8 cellular contexts compared by ENCODE assay signal in genomic region chr12:54958048-54958658, GRCh38. TPM values are rescaled to one million over a fixed set of nuclear protein-coding genes. Genes with fewer than 3 reads are reported as not detected.
A peak's percentile ranks its signal among the peaks of the same experiment; 100 is the strongest.
DNase-seq lines count a peak whose midpoint lies in the region; ATAC-seq, FAIRE-seq and TF ChIP-seq lines count a peak whose summit lies in the region.

No MANE protein-coding gene starts in this region.

- H3K9me3 Mint-ChIP-seq in CD4-positive, alpha-beta T cell: no peaks in the 10 kb centered on the region
- H3K9me3 Mint-ChIP-seq in T-helper 2 cell treated with Interferon-gamma antibody and Interleukin-4, amounts not matched to agents 5 μg/mL and 100 μg/mL, for 36 hours: peaks cover 5% of the 10 kb centered on the region
- H3K9me3 Mint-ChIP-seq in chondrocyte (ENCODE audit: low read depth): no peaks in the 10 kb centered on the region
- H3K9me3 Mint-ChIP-seq in stimulated activated naive CD8-positive, alpha-beta T cell treated with anti-CD3 and anti-CD28 coated beads, Interleukin-15, Interleukin-2, amounts not matched to agents 100 ng/mL and 50 ng/mL, for 24 hours: peaks cover 6% of the 10 kb centered on the region

- no peaks in the 10 kb centered on the region for H3K27me3 Mint-ChIP-seq in CD4-positive, alpha-beta T cell
- no peaks in the 10 kb centered on the region for H3K27me3 Mint-ChIP-seq in T-helper 2 cell treated with Interferon-gamma antibody and Interleukin-4, amounts not matched to agents 5 μg/mL and 100 μg/mL, for 36 hours (ENCODE audit: low read depth)
- H3K27me3 Mint-ChIP-seq in chondrocyte (ENCODE audit: low read depth): peaks cover 42% of the 10 kb centered on the region
- H3K27me3 Mint-ChIP-seq in stimulated activated naive CD8-positive, alpha-beta T cell treated with anti-CD3 and anti-CD28 coated beads, Interleukin-15, Interleukin-2, amounts not matched to agents 100 ng/mL and 50 ng/mL, for 24 hours: no peaks in the 10 kb centered on the region

- CTCF ChIA-PET in CD4-positive, alpha-beta T cell (lab: Charles Lee): interaction anchor here (0.6 to 2.9 kb wide), 12 partner anchors 10 to 256 kb away, joined by 3 to 15 read pairs (median 4); no protein-coding TSS in a partner anchor

- H3K9me3 ChIP-seq in CD4-positive, alpha-beta T cell (ENCODE audit: control insufficient read depth, low read length): no peaks in the 10 kb centered on the region

- H3K27me3 ChIP-seq in CD4-positive, alpha-beta T cell (ENCODE audit: control insufficient read depth, insufficient read depth, low read length): no peaks in the 10 kb centered on the region

- peak; percentile 64 for ATAC-seq in CD4-positive, alpha-beta T cell (ENCODE audit: poor library complexity)
- ATAC-seq in left lobe of liver: peak; percentile 87

- peak overlapping the region; percentile 56 for H3K27ac Mint-ChIP-seq in CD4-positive, alpha-beta T cell
- peak overlapping the region; percentile 16 for H3K27ac Mint-ChIP-seq in T-helper 2 cell treated with Interferon-gamma antibody and Interleukin-4, amounts not matched to agents 5 μg/mL and 100 μg/mL, for 36 hours
- no peak overlapping the region for H3K27ac Mint-ChIP-seq in chondrocyte (ENCODE audit: unreplicated experiment)
- peak overlapping the region; percentile 97 for H3K27ac Mint-ChIP-seq in stimulated activated naive CD8-positive, alpha-beta T cell treated with anti-CD3 and anti-CD28 coated beads, Interleukin-15, Interleukin-2, amounts not matched to agents 100 ng/mL and 50 ng/mL, for 24 hours

- no peak overlapping the region for H3K27ac ChIP-seq in CD4-positive, alpha-beta T cell (ENCODE audit: low read depth, low read length)

- FAIRE-seq in GM19239 (lab: Jason Lieb, UNC): peak; percentile 85

- peak in 7 of 10 experiments; percentile 23 to 51 (median 34) for DNase-seq in CD4-positive, alpha-beta T cell
- DNase-seq in GM19239 (ENCODE audit: insufficient read length, low spot score): peak; percentile 16
- DNase-seq in NCI-H146 (lab: John Stamatoyannopoulos, UW): peak; percentile 31
- peak; percentile 36 for DNase-seq in T-helper 2 cell treated with Interferon-gamma antibody and Interleukin-4, amounts not matched to agents 5 μg/mL and 100 μg/mL, for 36 hours (ENCODE audit: low spot score)
- no peak for DNase-seq in chondrocyte (ENCODE audit: low spot score)
- peak; percentile 47 for DNase-seq in left lobe of liver (ENCODE audit: low spot score)
- no peak for DNase-seq in ecto neural progenitor cell (ENCODE audit: low spot score)

- peak overlapping the region; percentile 0 for H3K4me3 Mint-ChIP-seq in CD4-positive, alpha-beta T cell
- H3K4me3 Mint-ChIP-seq in T-helper 2 cell treated with Interferon-gamma antibody and Interleukin-4, amounts not matched to agents 5 μg/mL and 100 μg/mL, for 36 hours: no peak overlapping the region
- H3K4me3 Mint-ChIP-seq in chondrocyte (ENCODE audit: unreplicated experiment): no peak overlapping the region
- peak overlapping the region; percentile 30 for H3K4me3 Mint-ChIP-seq in stimulated activated naive CD8-positive, alpha-beta T cell treated with anti-CD3 and anti-CD28 coated beads, Interleukin-15, Interleukin-2, amounts not matched to agents 100 ng/mL and 50 ng/mL, for 24 hours

- POLR2A ChIA-PET in CD4-positive, alpha-beta T cell (lab: Charles Lee): interaction anchor here (0.7 to 2.5 kb wide), 8 partner anchors 22 to 255 kb away, joined by 3 to 12 read pairs (median 4); partner anchors contain the start of gene TESPA1

- peak; percentile 77 for TF ChIP-seq CTCF in CD4-positive, alpha-beta T cell (IDR thresholded peaks at IDR 0.05)
- TF ChIP-seq CTCF in chondrocyte (IDR thresholded peaks at IDR 0.05): peak; percentile 91

- peaks cover 94% of the 10 kb centered on the region for H3K36me3 Mint-ChIP-seq in CD4-positive, alpha-beta T cell (ENCODE audit: low read depth)
- peaks cover 93% of the 10 kb centered on the region for H3K36me3 Mint-ChIP-seq in T-helper 2 cell treated with Interferon-gamma antibody and Interleukin-4, amounts not matched to agents 5 μg/mL and 100 μg/mL, for 36 hours (ENCODE audit: low read depth)
- no peaks in the 10 kb centered on the region for H3K36me3 Mint-ChIP-seq in chondrocyte (ENCODE audit: low read depth)
- H3K36me3 Mint-ChIP-seq in stimulated activated naive CD8-positive, alpha-beta T cell treated with anti-CD3 and anti-CD28 coated beads, Interleukin-15, Interleukin-2, amounts not matched to agents 100 ng/mL and 50 ng/mL, for 24 hours (ENCODE audit: low read depth): peaks cover 94% of the 10 kb centered on the region

- H3K4me1 Mint-ChIP-seq in CD4-positive, alpha-beta T cell (ENCODE audit: low read depth): peaks cover 91% of the 10 kb centered on the region
- peaks cover 77% of the 10 kb centered on the region for H3K4me1 Mint-ChIP-seq in T-helper 2 cell treated with Interferon-gamma antibody and Interleukin-4, amounts not matched to agents 5 μg/mL and 100 μg/mL, for 36 hours (ENCODE audit: low read depth)
- H3K4me1 Mint-ChIP-seq in chondrocyte (ENCODE audit: low read depth): no peaks in the 10 kb centered on the region
- H3K4me1 Mint-ChIP-seq in stimulated activated naive CD8-positive, alpha-beta T cell treated with anti-CD3 and anti-CD28 coated beads, Interleukin-15, Interleukin-2, amounts not matched to agents 100 ng/mL and 50 ng/mL, for 24 hours (ENCODE audit: low read depth): peaks cover 92% of the 10 kb centered on the region

- intact Hi-C loops in CD4-positive, alpha-beta T cell (cut with DNase I, micrococcal nuclease): loop anchor here (1.0 to 10.0 kb wide), 6 partner anchors 34 to 353 kb away; partner anchors contain the start of gene MUCL1 (in 2 of the 2)

RNA-seq across cellular contexts. Expression of gene TESPA1, which starts 26.4 kb away (rescaled TPM):
- 10 to 100 TPM; 96.3 to 98.2 TPM for total RNA-seq in CD4-positive, alpha-beta T cell
- total RNA-seq in chondrocyte (not detected in 3 replicates), left lobe of liver (0.45 TPM)

Comparison
In these comparisons a context has a peak if more than half of its experiments do, and no peak if none do; other contexts are left out.
1. DNase-seq: peak in CD4-positive, alpha-beta T cell (7 of 10), GM19239 (single experiment), NCI-H146 (single experiment), T-helper 2 cell treated with Interferon-gamma antibody and Interleukin-4, amounts not matched to agents 5 μg/mL and 100 μg/mL, for 36 hours (single experiment) and left lobe of liver (single experiment); none in chondrocyte (single experiment) and ecto neural progenitor cell (single experiment).
2. H3K4me3 Mint-ChIP-seq: peak in CD4-positive, alpha-beta T cell (single experiment) and stimulated activated naive CD8-positive, alpha-beta T cell treated with anti-CD3 and anti-CD28 coated beads, Interleukin-15, Interleukin-2, amounts not matched to agents 100 ng/mL and 50 ng/mL, for 24 hours (single experiment); none in T-helper 2 cell treated with Interferon-gamma antibody and Interleukin-4, amounts not matched to agents 5 μg/mL and 100 μg/mL, for 36 hours (single experiment) and chondrocyte (single experiment).
3. RNA of gene TESPA1, which starts 26.4 kb away (total RNA-seq): 96.3 to 98.2 TPM in CD4-positive, alpha-beta T cell; 0.45 TPM in left lobe of liver (single experiment) and not detected in chondrocyte; every median in the first group is over 10 times any median in the second.